ENCODE assay signal across 8 cellular contexts in the genomic region with DNA sequence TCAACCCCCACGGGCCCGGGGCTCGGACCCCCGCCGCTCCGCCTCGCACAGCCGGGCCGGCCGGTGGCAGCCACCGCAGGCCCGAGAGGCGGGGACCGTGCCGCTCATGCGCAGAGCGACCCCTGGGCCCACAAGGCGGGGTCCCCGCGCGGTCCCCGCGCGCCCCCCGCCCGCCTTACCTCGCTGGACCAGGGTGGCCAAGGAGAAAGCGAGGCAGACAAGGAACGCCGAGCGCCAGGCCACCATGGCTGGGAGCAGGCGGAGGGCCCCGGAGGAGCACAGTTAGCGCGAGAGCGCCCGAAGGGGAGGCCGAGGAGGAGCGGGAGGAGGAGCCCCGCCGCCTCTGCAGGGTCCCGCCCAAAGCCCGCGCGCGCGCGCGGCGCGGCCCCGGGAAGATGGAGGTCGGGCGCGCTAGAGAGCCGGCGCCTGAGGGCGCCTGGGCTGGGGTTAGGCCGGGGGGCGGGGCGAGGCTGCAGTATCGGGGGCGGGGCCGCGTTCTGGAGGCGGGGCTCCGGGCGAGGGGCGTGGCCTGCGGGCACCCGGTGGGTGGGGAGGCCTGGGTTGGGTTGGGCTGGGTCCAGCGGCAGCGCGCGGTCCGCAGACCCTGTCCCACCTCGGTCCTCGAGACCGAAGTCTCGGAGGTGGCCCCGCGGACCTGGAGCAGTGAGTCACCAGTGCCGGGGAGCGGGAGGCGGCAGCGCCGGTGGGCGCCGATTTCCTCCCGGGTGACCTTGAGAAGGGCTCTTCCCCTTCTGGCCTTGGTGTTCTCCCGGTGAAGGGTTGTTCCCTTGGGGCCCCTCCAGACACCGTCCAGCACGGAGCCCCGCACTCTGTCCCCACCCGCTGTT. TPM values are rescaled to one million over a fixed set of nuclear protein-coding genes. Genes with fewer than 3 reads are reported as not detected.
DNase-seq lines count a peak whose midpoint lies in the region; ATAC-seq and TF ChIP-seq lines count a peak whose summit lies in the region.

CD99L2 (minus strand) TSS at position 326 of the 848 bp plus-strand sequence; CDS start at position 246, 80 bp downstream.

- H3K4me1 Mint-ChIP-seq in CD14-positive monocyte: peaks cover 17% of the 10 kb centered on the region
- peaks cover 13% of the 10 kb centered on the region for H3K4me1 Mint-ChIP-seq in activated CD4-positive, alpha-beta memory T cell treated with anti-CD3 and anti-CD28 coated beads for 36 hours (ENCODE audit: low read depth)

- WGBS in right lobe of liver (ENCODE audit: insufficient coverage, low coverage, low lambda C conversion rate, missing lambda C conversion rate): 31% methylated on average over 27 of the region's 95 CpGs

- TF ChIP-seq CTCF in CD14-positive monocyte (IDR thresholded peaks at IDR 0.05) (no peak), right lobe of liver (IDR thresholded peaks at IDR 0.05) (no peak)

- peaks cover 0 to 1% of the 10 kb centered on the region in 2 donors for H3K36me3 Mint-ChIP-seq in CD14-positive monocyte
- no peaks in the 10 kb centered on the region for H3K36me3 Mint-ChIP-seq in activated CD4-positive, alpha-beta memory T cell treated with anti-CD3 and anti-CD28 coated beads for 36 hours

- H3K9me3 ChIP-seq in right lobe of liver: no peaks in the 10 kb centered on the region

- H3K9me3 Mint-ChIP-seq in CD14-positive monocyte: peaks cover 0 to 3% (median 0%) of the 10 kb centered on the region in 7 donors
- no peaks in the 10 kb centered on the region for H3K9me3 Mint-ChIP-seq in activated CD4-positive, alpha-beta memory T cell treated with anti-CD3 and anti-CD28 coated beads for 36 hours

- H3K27ac ChIP-seq in right lobe of liver: peak within 1 kb of the TSS; percentile 60 to 78 (median 67)

- DNase-seq in CD14-positive monocyte (ENCODE audit: low spot score) (peak; percentile 79), NCI-H774 (lab: John Stamatoyannopoulos, UW) (peak; percentile 91), dermis microvascular lymphatic vessel endothelial cell (ENCODE audit: low read depth in 2 of 2) (peak; percentile 58 to 86), right lobe of liver (peak; percentile 91 to 93 (median 92))
- peak; percentile 93 for DNase-seq in activated CD4-positive, alpha-beta memory T cell treated with anti-CD3 and anti-CD28 coated beads for 36 hours
- DNase-seq in stimulated activated CD4-positive, alpha-beta T cell treated with anti-CD3 and anti-CD28 coated beads, Interleukin-4, amount 100 ng/mL, for 1 hour: peak; percentile 90

- intact Hi-C loops in CD14-positive monocyte (cut with micrococcal nuclease) (loop anchor here in 1 of 2 donors (10.0 kb wide), 1 partner anchor 114 kb away; no protein-coding TSS in a partner anchor), right lobe of liver (cut with DNase I) (no loop called here)
- intact Hi-C loops in activated CD4-positive, alpha-beta memory T cell treated with anti-CD3 and anti-CD28 coated beads for 36 hours (cut with micrococcal nuclease): loop anchor here (1.0 to 10.0 kb wide), 4 partner anchors 18 to 499 kb away; partner anchors contain the start of genes HMGB3 and VMA21

- H3K36me3 ChIP-seq in right lobe of liver: no peaks in the 10 kb centered on the region

- POLR2A ChIA-PET in activated CD4-positive, alpha-beta memory T cell treated with anti-CD3 and anti-CD28 coated beads for 36 hours (lab: Charles Lee): no interaction called here

- CTCF ChIA-PET in activated CD4-positive, alpha-beta memory T cell treated with anti-CD3 and anti-CD28 coated beads for 36 hours (lab: Charles Lee): interaction anchor here (1.0 kb wide), 1 partner anchor 185 kb away, joined by 3 read pairs; no protein-coding TSS in a partner anchor

- no peaks in the 10 kb centered on the region for H3K27me3 ChIP-seq in right lobe of liver

- peaks cover 0 to 8% (median 0%) of the 10 kb centered on the region in 3 donors for H3K27me3 Mint-ChIP-seq in CD14-positive monocyte (ENCODE audit: low read depth in 3 of 3)
- no peaks in the 10 kb centered on the region for H3K27me3 Mint-ChIP-seq in activated CD4-positive, alpha-beta memory T cell treated with anti-CD3 and anti-CD28 coated beads for 36 hours

- peak within 1 kb of the TSS; percentile 49 to 60 (median 58) for H3K4me3 ChIP-seq in right lobe of liver

- peak within 1 kb of the TSS; percentile 81 to 93 (median 85) for H3K27ac Mint-ChIP-seq in CD14-positive monocyte
- H3K27ac Mint-ChIP-seq in activated CD4-positive, alpha-beta memory T cell treated with anti-CD3 and anti-CD28 coated beads for 36 hours: peak within 1 kb of the TSS; percentile 49

- H3K4me3 Mint-ChIP-seq in CD14-positive monocyte: peak within 1 kb of the TSS; percentile 88 to 91
- peak within 1 kb of the TSS; percentile 77 for H3K4me3 Mint-ChIP-seq in activated CD4-positive, alpha-beta memory T cell treated with anti-CD3 and anti-CD28 coated beads for 36 hours

- TF ChIP-seq POLR2A in right lobe of liver (IDR thresholded peaks at IDR 0.05): peak; percentile 26

- ATAC-seq in GM19395 (IDR thresholded peaks at IDR 0.05; ENCODE audit: unreplicated experiment) (peak; percentile 80), HG03521 (IDR thresholded peaks at IDR 0.05; ENCODE audit: unreplicated experiment) (peak; percentile 95), right lobe of liver (peak; percentile 95 to 98 (median 96))

- no peaks in the 10 kb centered on the region for H3K4me1 ChIP-seq in right lobe of liver

RNA-seq across cellular contexts. Expression of gene CD99L2, which starts in this region (rescaled TPM):
- 10 to 100 TPM; 16.7 to 18.4 TPM for polyA plus RNA-seq in CD14-positive monocyte
- total RNA-seq in activated CD4-positive, alpha-beta memory T cell treated with anti-CD3 and anti-CD28 coated beads for 36 hours: 10 to 100 TPM; 14.9 to 15.7 TPM
- total RNA-seq in dermis microvascular lymphatic vessel endothelial cell (27.7 and 39.2 TPM in 2 replicates), right lobe of liver (10 to 100 TPM; 25.5 to 53.6 (median 33.0) TPM)

Comparison
In these comparisons a context has a peak if more than half of its experiments do, and no peak if none do; other contexts are left out.
1. Peak in every context shown above with its lines: DNase-seq, ATAC-seq, H3K4me3 ChIP-seq and H3K27ac ChIP-seq.